In the genomic region with DNA sequence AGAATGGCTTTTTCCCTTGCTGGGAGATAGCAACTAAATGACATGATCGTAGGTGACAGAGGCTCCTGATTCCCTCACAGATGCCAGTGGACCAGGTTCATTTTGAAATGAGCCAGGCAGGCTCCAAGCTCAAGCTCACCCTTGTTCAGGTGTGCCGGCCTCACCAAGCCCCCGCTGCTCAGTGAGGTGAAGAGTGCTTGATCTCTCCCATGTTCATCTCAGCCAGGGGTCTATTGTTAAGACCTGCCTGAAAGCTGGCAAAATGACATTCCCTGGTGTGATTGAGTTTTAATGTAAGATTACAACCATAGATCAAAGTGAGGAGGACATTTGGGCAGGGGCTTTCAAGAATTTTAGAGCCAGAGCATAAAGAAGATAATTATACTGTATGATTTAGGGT, we compare ENCODE assay signal across 22 cellular contexts.
"Had no signal": no experiment of that assay in that cellular context is flagged by ENCODE, and none has a peak within 500 bp of the region (broad histone marks: within the 10 kb centered on the region; RNA-seq: fewer than 3 reads in every experiment).

No MANE protein-coding gene starts in this region.

- H3K27ac ChIP-seq: coronary artery, epithelial cell of prostate, gastroesophageal sphincter, testis had no signal

- H3K27me3 Mint-ChIP-seq: activated CD4-positive, alpha-beta memory T cell treated with anti-CD3 and anti-CD28 coated beads, Interleukin-2, amount 10 ng/mL, durations not matched to agents 7 days and 5 days; activated CD4-positive, alpha-beta T cell treated with anti-CD3 and anti-CD28 coated beads, Interleukin-2, amount 10 ng/mL, durations not matched to agents 24 days and 14 days; activated naive CD8-positive, alpha-beta T cell treated with anti-CD3 and anti-CD28 coated beads, Interleukin-2, amount 50 U/mL, for 24 hours; natural killer cell treated with Interleukin-12 subunit alpha and Interleukin-12 subunit beta and Interleukin-15 and Interleukin-18, amount 100 ng/mL, for 72 hours; progenitor cell of endocrine pancreas had no signal

- H3K4me3 Mint-ChIP-seq: activated CD4-positive, alpha-beta memory T cell treated with anti-CD3 and anti-CD28 coated beads, Interleukin-2, amount 10 ng/mL, durations not matched to agents 7 days and 5 days; activated CD4-positive, alpha-beta T cell treated with anti-CD3 and anti-CD28 coated beads, Interleukin-2, amount 10 ng/mL, durations not matched to agents 24 days and 14 days; activated naive CD8-positive, alpha-beta T cell treated with anti-CD3 and anti-CD28 coated beads, Interleukin-2, amount 50 U/mL, for 24 hours; activated T-cell treated with anti-CD3 and anti-CD28 coated beads, Interleukin-2, amount 50 U/mL, for 72 hours; natural killer cell treated with Interleukin-12 subunit alpha and Interleukin-12 subunit beta and Interleukin-15 and Interleukin-18, amount 100 ng/mL, for 72 hours had no signal

- ATAC-seq: activated CD4-positive, CD25-positive, alpha-beta regulatory T cell treated with anti-CD3 and anti-CD28 coated beads, Interleukin-2, amount 50 U/mL, for 24 hours; activated naive CD8-positive, alpha-beta T cell treated with anti-CD3 and anti-CD28 coated beads, Interleukin-2, amount 50 U/mL, for 24 hours; activated T-cell treated with anti-CD3 and anti-CD28 coated beads, Interleukin-2, amount 50 U/mL, for 72 hours; gastroesophageal sphincter; left ventricle myocardium superior; natural killer cell treated with Interleukin-12 subunit alpha and Interleukin-12 subunit beta and Interleukin-15 and Interleukin-18, amount 100 ng/mL, for 72 hours had no signal

- H3K27me3 ChIP-seq: gastroesophageal sphincter, spleen, testis had no signal

- DNase-seq: activated CD4-positive, alpha-beta memory T cell treated with anti-CD3 and anti-CD28 coated beads, Interleukin-2, amount 10 ng/mL, durations not matched to agents 7 days and 5 days; activated CD4-positive, alpha-beta T cell treated with anti-CD3 and anti-CD28 coated beads, Interleukin-2, amount 10 ng/mL, durations not matched to agents 24 days and 14 days; activated effector memory CD4-positive, alpha-beta T cell treated with anti-CD3 and anti-CD28 coated beads, Interleukin-2, amount 50 U/mL, for 16 hours; activated naive CD4-positive, alpha-beta T cell treated with anti-CD3 and anti-CD28 coated beads, Interleukin-2, amount 50 U/mL, for 16 hours; activated naive CD8-positive, alpha-beta T cell treated with anti-CD3 and anti-CD28 coated beads, Interleukin-2, amount 50 U/mL, for 24 hours; activated T-cell treated with anti-CD3 and anti-CD28 coated beads, Interleukin-2, amount 50 U/mL, for 72 hours; cerebellar nuclear complex; head of caudate nucleus; hypothalamus; left ventricle myocardium superior; mammary epithelial cell; spleen; stimulated activated CD4-positive, alpha-beta T cell treated with anti-CD3 and anti-CD28 coated beads, Interleukin-4, amount 100 ng/mL, for 1 hour; stimulated activated naive CD4-positive, alpha-beta T cell; testis; trophoblast cell had no signal

- H3K4me3 ChIP-seq: coronary artery, gastroesophageal sphincter, spleen, testis had no signal

- H3K9me3 Mint-ChIP-seq: activated CD4-positive, alpha-beta memory T cell treated with anti-CD3 and anti-CD28 coated beads, Interleukin-2, amount 10 ng/mL, durations not matched to agents 7 days and 5 days; activated naive CD8-positive, alpha-beta T cell treated with anti-CD3 and anti-CD28 coated beads, Interleukin-2, amount 50 U/mL, for 24 hours; activated T-cell treated with anti-CD3 and anti-CD28 coated beads, Interleukin-2, amount 50 U/mL, for 72 hours had no signal

- H3K9me3 ChIP-seq: gastroesophageal sphincter, spleen, testis had no signal

- H3K36me3 Mint-ChIP-seq: natural killer cell treated with Interleukin-12 subunit alpha and Interleukin-12 subunit beta and Interleukin-15 and Interleukin-18, amount 100 ng/mL, for 72 hours had no signal

- H3K36me3 ChIP-seq: gastroesophageal sphincter, spleen had no signal

- H3K27ac Mint-ChIP-seq: activated CD4-positive, alpha-beta memory T cell treated with anti-CD3 and anti-CD28 coated beads, Interleukin-2, amount 10 ng/mL, durations not matched to agents 7 days and 5 days; activated CD4-positive, alpha-beta T cell treated with anti-CD3 and anti-CD28 coated beads, Interleukin-2, amount 10 ng/mL, durations not matched to agents 24 days and 14 days; activated naive CD8-positive, alpha-beta T cell treated with anti-CD3 and anti-CD28 coated beads, Interleukin-2, amount 50 U/mL, for 24 hours; activated T-cell treated with anti-CD3 and anti-CD28 coated beads, Interleukin-2, amount 50 U/mL, for 72 hours; natural killer cell treated with Interleukin-12 subunit alpha and Interleukin-12 subunit beta and Interleukin-15 and Interleukin-18, amount 100 ng/mL, for 72 hours; progenitor cell of endocrine pancreas had no signal

- H3K4me1 ChIP-seq: spleen, testis had no signal
